8 cellular contexts compared by ENCODE assay signal in genomic region chr14:20305265-20306078, GRCh38. TPM values are rescaled to one million over a fixed set of nuclear protein-coding genes. Genes with fewer than 3 reads are reported as not detected.
DNase-seq lines count a peak whose midpoint lies in the region; ATAC-seq, FAIRE-seq and TF ChIP-seq lines count a peak whose summit lies in the region.

TSS of gene TTC5 (minus strand) at chr14:20305951. CDS start at chr14:20305937, 14 bp downstream.

- 0 to 1% (median 1%) methylated on average over 27 of the region's 27 CpGs for WGBS in stomach, 5 donors

- H3K9me3 ChIP-seq in RWPE2 (ENCODE audit: severe bottlenecking) (no peaks in the 10 kb centered on the region), neural cell (ENCODE audit: low read length) (no peaks in the 10 kb centered on the region), stomach (no peaks in the 10 kb centered on the region)

- H3K27ac ChIP-seq in RWPE2 (ENCODE audit: poor library complexity, severe bottlenecking), result no peak within 1 kb of the TSS
- H3K27ac ChIP-seq in neural cell (ENCODE audit: low read length), result peak within 1 kb of the TSS; percentile 55
- peak within 1 kb of the TSS; percentile 25 to 77 (median 56) for H3K27ac ChIP-seq in stomach

- H3K4me2 ChIP-seq in neural cell (ENCODE audit: low read length), result peak within 1 kb of the TSS; percentile 81

- peak; percentile 46 for TF ChIP-seq RAD21 in neural cell (conservative IDR thresholded peaks at IDR 0.05)

- H3K9me2 ChIP-seq in neural cell (ENCODE audit: insufficient read depth, low read length), result no peaks in the 10 kb centered on the region

- peak within 1 kb of the TSS; percentile 59 for H3K9ac ChIP-seq in neural cell (ENCODE audit: low read length)

- H3F3A ChIP-seq in neural cell (ENCODE audit: insufficient read depth, low read length, poor library complexity, severe bottlenecking), result no peaks in the 10 kb centered on the region

- TF ChIP-seq CTCF in RWPE2 (IDR thresholded peaks at IDR 0.05; ENCODE audit: poor library complexity, severe bottlenecking), result peak; percentile 99
- peak; percentile 96 for TF ChIP-seq CTCF in fibroblast of villous mesenchyme (IDR thresholded peaks at IDR 0.05; ENCODE audit: insufficient read depth, low read depth, low read length)
- TF ChIP-seq CTCF in neural cell (IDR thresholded peaks at IDR 0.05; ENCODE audit: poor library complexity, severe bottlenecking), result peak; percentile 98
- peak in 5 of 7 experiments; percentile 75 to 89 (median 81) for TF ChIP-seq CTCF in stomach (IDR thresholded peaks at IDR 0.05)

- intact Hi-C loops in activated T-helper 2 cell treated with anti-CD3 and anti-CD28 coated beads, Interferon-gamma antibody, Interleukin-2, Interleukin-4, amounts not matched to agents 10 μg/mL and 5 μg/mL and 100 μg/mL, durations not matched to agents 14 hours and 24 hours and 36 hours (cut with micrococcal nuclease), result no loop called here
- intact Hi-C loops in stomach (cut with DNase I; ENCODE audit: low total_unique reads), result no loop called here

- H3K27me3 Mint-ChIP-seq in activated T-helper 2 cell treated with anti-CD3 and anti-CD28 coated beads, Interferon-gamma antibody, Interleukin-2, Interleukin-4, amounts not matched to agents 10 μg/mL and 5 μg/mL and 100 μg/mL, durations not matched to agents 14 hours and 24 hours and 36 hours (ENCODE audit: low read depth), result no peaks in the 10 kb centered on the region

- FAIRE-seq in H54 (lab: Jason Lieb, UNC), result peak; percentile 33

- H3K4me1 Mint-ChIP-seq in activated T-helper 2 cell treated with anti-CD3 and anti-CD28 coated beads, Interferon-gamma antibody, Interleukin-2, Interleukin-4, amounts not matched to agents 10 μg/mL and 5 μg/mL and 100 μg/mL, durations not matched to agents 14 hours and 24 hours and 36 hours (ENCODE audit: low read depth), result peaks cover 29% of the 10 kb centered on the region

- H3K4me1 ChIP-seq in RWPE2 (ENCODE audit: insufficient read depth, poor library complexity, severe bottlenecking) (peaks cover 9% of the 10 kb centered on the region), stomach (peaks cover 13 to 26% (median 21%) of the 10 kb centered on the region in 4 donors)

- peaks cover 9% of the 10 kb centered on the region for H3K36me3 ChIP-seq in RWPE2 (ENCODE audit: low read depth)
- H3K36me3 ChIP-seq in neural cell (ENCODE audit: insufficient read depth, low read length), result no peaks in the 10 kb centered on the region
- peaks cover 0 to 19% (median 16%) of the 10 kb centered on the region in 4 donors for H3K36me3 ChIP-seq in stomach

- peaks cover 22% of the 10 kb centered on the region for H3K36me3 Mint-ChIP-seq in activated T-helper 2 cell treated with anti-CD3 and anti-CD28 coated beads, Interferon-gamma antibody, Interleukin-2, Interleukin-4, amounts not matched to agents 10 μg/mL and 5 μg/mL and 100 μg/mL, durations not matched to agents 14 hours and 24 hours and 36 hours (ENCODE audit: low read depth)

- TF ChIP-seq EP300 in neural cell (conservative IDR thresholded peaks at IDR 0.05; ENCODE audit: poor library complexity, severe bottlenecking) (peak; percentile 61), stomach (IDR thresholded peaks at IDR 0.05) (no peak)

- H4K20me1 ChIP-seq in neural cell (ENCODE audit: insufficient read depth), result no peaks in the 10 kb centered on the region

- H3K79me2 ChIP-seq in neural cell (replicated peaks; ENCODE audit: insufficient read depth, low read length), result peaks cover 28% of the 10 kb centered on the region

- H3K4me3 Mint-ChIP-seq in activated T-helper 2 cell treated with anti-CD3 and anti-CD28 coated beads, Interferon-gamma antibody, Interleukin-2, Interleukin-4, amounts not matched to agents 10 μg/mL and 5 μg/mL and 100 μg/mL, durations not matched to agents 14 hours and 24 hours and 36 hours (ENCODE audit: low read depth), result peak within 1 kb of the TSS; percentile 92

- H3K27me3 ChIP-seq in RWPE2 (ENCODE audit: insufficient read depth, poor library complexity, severe bottlenecking), result no peaks in the 10 kb centered on the region
- no peaks in the 10 kb centered on the region for H3K27me3 ChIP-seq in neural cell (ENCODE audit: insufficient read depth, low read depth, low read length)
- H3K27me3 ChIP-seq in stomach, result no peaks in the 10 kb centered on the region

- H3K4me3 ChIP-seq in RWPE2 (ENCODE audit: severe bottlenecking), result peak within 1 kb of the TSS; percentile 51
- H3K4me3 ChIP-seq in fibroblast of villous mesenchyme (ENCODE audit: low read depth, low read length), result peak within 1 kb of the TSS; percentile 83
- H3K4me3 ChIP-seq in neural cell (ENCODE audit: low read length), result peak within 1 kb of the TSS; percentile 75
- peak within 1 kb of the TSS; percentile 58 to 98 (median 76) for H3K4me3 ChIP-seq in stomach

- peak; percentile 91 for ATAC-seq in RWPE2 (ENCODE audit: low read depth)

- peak within 1 kb of the TSS; percentile 86 for H3K27ac Mint-ChIP-seq in activated T-helper 2 cell treated with anti-CD3 and anti-CD28 coated beads, Interferon-gamma antibody, Interleukin-2, Interleukin-4, amounts not matched to agents 10 μg/mL and 5 μg/mL and 100 μg/mL, durations not matched to agents 14 hours and 24 hours and 36 hours

- DNase-seq in ELF-1 (ENCODE audit: low read depth, low spot score), result peak; percentile 88
- peak; percentile 4 for DNase-seq in H54 (ENCODE audit: insufficient read length, low spot score)
- peak; percentile 83 for DNase-seq in LoVo (ENCODE audit: low spot score)
- DNase-seq in RWPE2 (ENCODE audit: low spot score), result no peak
- DNase-seq in activated T-helper 2 cell treated with anti-CD3 and anti-CD28 coated beads, Interferon-gamma antibody, Interleukin-2, Interleukin-4, amounts not matched to agents 10 μg/mL and 5 μg/mL and 100 μg/mL, durations not matched to agents 14 hours and 24 hours and 36 hours (ENCODE audit: low spot score), result peak; percentile 85
- DNase-seq in fibroblast of villous mesenchyme (ENCODE audit: low read depth), result peak; percentile 92
- DNase-seq in stomach, result peak; percentile 85

- TF ChIP-seq POLR2A in H54 (IDR thresholded peaks at IDR 0.05; ENCODE audit: low read depth, low read length) (no peak), stomach (IDR thresholded peaks at IDR 0.05) (no peak)

- peak within 1 kb of the TSS; percentile 22 for H2AFZ ChIP-seq in neural cell (ENCODE audit: low read depth, low read length)

- no peaks in the 10 kb centered on the region for H3K9me3 Mint-ChIP-seq in activated T-helper 2 cell treated with anti-CD3 and anti-CD28 coated beads, Interferon-gamma antibody, Interleukin-2, Interleukin-4, amounts not matched to agents 10 μg/mL and 5 μg/mL and 100 μg/mL, durations not matched to agents 14 hours and 24 hours and 36 hours

TF ChIP-seq in neural cell, 6 proteins besides CTCF, POLR2A, EP300 and RAD21:
- peak; percentile 98 for TF ChIP-seq MXI1 (conservative IDR thresholded peaks at IDR 0.05; ENCODE audit: poor library complexity, severe bottlenecking)
- no peak for TF ChIP-seq EZH2 (IDR thresholded peaks at IDR 0.05; ENCODE audit: borderline replicate concordance, insufficient read depth, low read length, poor library complexity, severe bottlenecking)
- TF ChIP-seq POLR2AphosphoS5 (IDR thresholded peaks at IDR 0.05), result peak; percentile 59
- no peak for TF ChIP-seq REST (IDR thresholded peaks at IDR 0.05; ENCODE audit: borderline replicate concordance)
- TF ChIP-seq SMC3 (conservative IDR thresholded peaks at IDR 0.05; ENCODE audit: poor library complexity), result peak; percentile 54

RNA-seq across cellular contexts. Expression of gene TTC5, which starts in this region (rescaled TPM):
- total RNA-seq in activated T-helper 2 cell treated with anti-CD3 and anti-CD28 coated beads, Interferon-gamma antibody, Interleukin-2, Interleukin-4, amounts not matched to agents 10 μg/mL and 5 μg/mL and 100 μg/mL, durations not matched to agents 14 hours and 24 hours and 36 hours, result 30.4 and 31.2 TPM in 2 replicates
- total RNA-seq in fibroblast of villous mesenchyme (14.8 and 16.8 TPM in 2 replicates), stomach (10 to 100 TPM in 2 of 5 donors, 1 to 10 TPM in 3; 2.3 to 30.3 (median 6.2) TPM)
- polyA plus RNA-seq in neural cell (40.5 and 53.5 TPM in 2 replicates), stomach (1 to 10 TPM; 2.9 to 5.0 (median 3.8) TPM)
- polyA minus RNA-seq in neural cell, result 39.9 and 52.9 TPM in 2 replicates
